Comparison of ENCODE assay signal across 8 cellular contexts in genomic region chr10:38010150-38010903, GRCh38. TPM values are rescaled to one million over a fixed set of nuclear protein-coding genes. Genes with fewer than 3 reads are reported as not detected.
DNase-seq lines count a peak whose midpoint lies in the region; ATAC-seq and TF ChIP-seq lines count a peak whose summit lies in the region.

Gene ZNF33A, plus strand, starts transcription at chr10:38010675. Its CDS starts 1,667 bp downstream, at chr10:38012342.

- H3K9ac ChIP-seq in skeletal muscle tissue (ENCODE audit: low read depth in 1 of 3, low read length in 3 of 3): peak within 1 kb of the TSS; percentile 79 to 93 (median 83)

- peak; percentile 88 for DNase-seq in NCI-H2171 treated with DMSO at 0.1 percent for 48 hours (lab: John Stamatoyannopoulos, UW)
- peak; percentile 94 to 98 for DNase-seq in T47D (ENCODE audit: low read depth in 1 of 2, low spot score in 1 of 2)

- H3K4me3 ChIP-seq in ACC112 (ENCODE audit: low read depth, low read length) (peak within 1 kb of the TSS; percentile 73), iPS-18c (ENCODE audit: insufficient read depth, low read depth, low read length) (peak within 1 kb of the TSS; percentile 86), skeletal muscle tissue (ENCODE audit: low read length in 3 of 3) (peak within 1 kb of the TSS; percentile 78 to 94 (median 93))

- peak within 1 kb of the TSS; percentile 88 for H3K27ac ChIP-seq in ACC112 (ENCODE audit: low read depth, low read length)
- H3K27ac ChIP-seq in VCaP: peak within 1 kb of the TSS; percentile 96
- H3K27ac ChIP-seq in skeletal muscle tissue (ENCODE audit: low read depth, low read length): peak within 1 kb of the TSS; percentile 95

- peaks cover 9% of the 10 kb centered on the region for H3K79me2 ChIP-seq in ACC112 (ENCODE audit: control insufficient read depth, insufficient read depth, low read length, unreplicated experiment)

- H3K27me3 ChIP-seq in ACC112 (ENCODE audit: insufficient read depth, low read length) (no peaks in the 10 kb centered on the region), skeletal muscle tissue (ENCODE audit: control insufficient read depth in 3 of 3, insufficient read depth in 3 of 3, low read length in 3 of 3) (no peaks in the 10 kb centered on the region)

- H3K4me1 ChIP-seq in ACC112 (ENCODE audit: control insufficient read depth, insufficient read depth, low read length, unreplicated experiment): peaks cover 5% of the 10 kb centered on the region
- H3K4me1 ChIP-seq in skeletal muscle tissue (ENCODE audit: control insufficient read depth in 3 of 3, insufficient read depth in 3 of 3, low read length in 3 of 3): peaks cover 6 to 9% (median 7%) of the 10 kb centered on the region in 3 donors

- in situ Hi-C loops in T47D (cut with HindIII; ENCODE audit: low pct_unique_long_range_greater_than_20kb, low sequenced_read_pairs): no loop called here

- ATAC-seq in GM18868 (IDR thresholded peaks at IDR 0.05; ENCODE audit: unreplicated experiment): peak; percentile 87
- peak; percentile 88 for ATAC-seq in HG03108 (IDR thresholded peaks at IDR 0.05; ENCODE audit: unreplicated experiment)

- H3K9me3 ChIP-seq in iPS-18c (ENCODE audit: control insufficient read depth, insufficient read depth, low read length) (peaks cover 2% of the 10 kb centered on the region), skeletal muscle tissue (ENCODE audit: control insufficient read depth in 3 of 3, low read length in 3 of 3) (no peaks in the 10 kb centered on the region)

- TF ChIP-seq CTCF in VCaP (conservative IDR thresholded peaks at IDR 0.05): no peak

- H3K36me3 ChIP-seq in ACC112 (ENCODE audit: insufficient read depth, low read length) (no peaks in the 10 kb centered on the region), skeletal muscle tissue (ENCODE audit: control insufficient read depth in 3 of 3, insufficient read depth in 3 of 3, low read length in 3 of 3) (peaks cover 2 to 4% (median 2%) of the 10 kb centered on the region in 3 donors)

- peak within 1 kb of the TSS; percentile 45 for H2AFZ ChIP-seq in ACC112 (ENCODE audit: low read length, unreplicated experiment)

RNA-seq across cellular contexts. Expression of gene ZNF33A, which starts in this region (rescaled TPM):
- total RNA-seq in skeletal muscle tissue: 12.5 TPM

Comparison
In these comparisons a context has a peak if more than half of its experiments do, and no peak if none do; other contexts are left out.
1. Peak in every context shown above with its lines: DNase-seq, ATAC-seq, H3K4me3 ChIP-seq and H3K27ac ChIP-seq.